ENCODE assay signal across 13 cellular contexts in genomic region chr3:45642731-45643152, GRCh38. TPM values are rescaled to one million over a fixed set of nuclear protein-coding genes. Genes with fewer than 3 reads are reported as not detected.
DNase-seq lines count a peak whose midpoint lies in the region; ATAC-seq and TF ChIP-seq lines count a peak whose summit lies in the region.
"Had no signal": no experiment of that assay in that cellular context is flagged by ENCODE, and none has a peak within 500 bp of the region (broad histone marks: within the 10 kb centered on the region; RNA-seq: fewer than 3 reads in every experiment).

No MANE protein-coding gene starts in this region.

- no peaks in the 10 kb centered on the region for H3K27me3 ChIP-seq in A673 (replicated peaks; ENCODE audit: insufficient read depth, low read depth, low read length, poor library complexity)
- H3K27me3 ChIP-seq: Peyer's patch had no signal

- no peak for ATAC-seq in activated B cell treated with CpG ODN at 0.5 μM for 24 hours (ENCODE audit: low read depth)
- no peak for ATAC-seq in stimulated activated memory B cell treated with anti-CD40 and anti-IgM and Interleukin-4, amounts not matched to agents 10 μg/mL and 1 μg/mL and 100 μg/mL, for 72 hours
- ATAC-seq: stimulated activated naive CD8-positive, alpha-beta T cell treated with anti-CD3 and anti-CD28 coated beads, Interleukin-15, amount 100 ng/mL, for 72 hours had no signal

- TF ChIP-seq CTCF in activated B cell treated with CpG ODN at 0.5 μM for 24 hours (IDR thresholded peaks at IDR 0.05) (no peak), A673 (conservative IDR thresholded peaks at IDR 0.05; ENCODE audit: low read depth, low read length) (no peak)

- peaks cover 42% of the 10 kb centered on the region for H3K4me1 Mint-ChIP-seq in activated B cell treated with CpG ODN at 0.5 μM for 24 hours
- H3K4me1 Mint-ChIP-seq in stimulated activated memory B cell treated with anti-CD40 and anti-IgM and Interleukin-4, amounts not matched to agents 10 μg/mL and 1 μg/mL and 100 μg/mL, for 72 hours, result peaks cover 32% of the 10 kb centered on the region

- H3K27me3 Mint-ChIP-seq in activated B cell treated with CpG ODN at 0.5 μM for 24 hours, result no peaks in the 10 kb centered on the region
- H3K27me3 Mint-ChIP-seq in stimulated activated memory B cell treated with anti-CD40 and anti-IgM and Interleukin-4, amounts not matched to agents 10 μg/mL and 1 μg/mL and 100 μg/mL, for 72 hours, result no peaks in the 10 kb centered on the region
- H3K27me3 Mint-ChIP-seq: CD8-positive, alpha-beta memory T cell; IgD-negative memory B cell; stimulated activated naive CD8-positive, alpha-beta T cell treated with anti-CD3 and anti-CD28 coated beads, Interleukin-15, amount 100 ng/mL, for 72 hours had no signal

- no peaks in the 10 kb centered on the region for H3K4me1 ChIP-seq in A673 (ENCODE audit: insufficient read depth, low read length, poor library complexity, severe bottlenecking)

- DNase-seq in AG08396 (ENCODE audit: low spot score) (peak; percentile 48), KBM-7 (peak; percentile 57), activated B cell treated with CpG ODN at 0.5 μM for 24 hours (no peak), left kidney (ENCODE audit: low read depth, low spot score) (peak; percentile 93), caudate nucleus (lab: John Stamatoyannopoulos, UW) (no peak), A673 (ENCODE audit: low spot score) (no peak), NCI-H128 (lab: John Stamatoyannopoulos, UW; ENCODE audit: unreplicated experiment) (no peak)
- DNase-seq: CD8-positive, alpha-beta memory T cell; immature natural killer cell; Peyer's patch; stimulated activated naive CD8-positive, alpha-beta T cell treated with anti-CD3 and anti-CD28 coated beads, Interleukin-15, amount 100 ng/mL, for 72 hours had no signal

- no peaks in the 10 kb centered on the region for H3K9me3 ChIP-seq in A673 (ENCODE audit: low read depth, low read length, poor library complexity, severe bottlenecking)
- H3K9me3 ChIP-seq: Peyer's patch had no signal

- peaks cover 69% of the 10 kb centered on the region for H3K36me3 Mint-ChIP-seq in activated B cell treated with CpG ODN at 0.5 μM for 24 hours (ENCODE audit: low read depth)
- H3K36me3 Mint-ChIP-seq in stimulated activated memory B cell treated with anti-CD40 and anti-IgM and Interleukin-4, amounts not matched to agents 10 μg/mL and 1 μg/mL and 100 μg/mL, for 72 hours, result peaks cover 33% of the 10 kb centered on the region

- in situ Hi-C loops in KBM-7 (cut with MboI; ENCODE audit: low pct_unique_long_range_greater_than_20kb, low sequenced_read_pairs), result no loop called here

- POLR2A ChIA-PET in activated B cell treated with CpG ODN at 0.5 μM for 24 hours (lab: Charles Lee) (interaction anchor here (1.5 kb wide), 1 partner anchor 47 kb away, joined by 3 read pairs; no protein-coding TSS in a partner anchor), A673 (lab: Charles Lee; ENCODE audit: low non-redundant PET) (no interaction called here)

- CTCF ChIA-PET in activated B cell treated with CpG ODN at 0.5 μM for 24 hours (lab: Charles Lee) (interaction anchor here (0.6 kb wide), 1 partner anchor 13 kb away, joined by 3 read pairs; no protein-coding TSS in a partner anchor), A673 (lab: Charles Lee) (no interaction called here)

- H3K4me3 Mint-ChIP-seq in activated B cell treated with CpG ODN at 0.5 μM for 24 hours, result no peak overlapping the region
- H3K4me3 Mint-ChIP-seq in stimulated activated memory B cell treated with anti-CD40 and anti-IgM and Interleukin-4, amounts not matched to agents 10 μg/mL and 1 μg/mL and 100 μg/mL, for 72 hours, result no peak overlapping the region
- H3K4me3 Mint-ChIP-seq: CD8-positive, alpha-beta memory T cell; IgD-negative memory B cell; immature natural killer cell; stimulated activated naive CD8-positive, alpha-beta T cell treated with anti-CD3 and anti-CD28 coated beads, Interleukin-15, amount 100 ng/mL, for 72 hours had no signal

- H3K4me3 ChIP-seq in A673 (ENCODE audit: low read depth, low read length, poor library complexity, severe bottlenecking), result no peak overlapping the region
- H3K4me3 ChIP-seq: Peyer's patch had no signal

- intact Hi-C loops in activated B cell treated with CpG ODN at 0.5 μM for 24 hours (cut with micrococcal nuclease), result no loop called here
- intact Hi-C loops in A673 (cut with micrococcal nuclease; ENCODE audit: unreplicated experiment), result no loop called here

- H3K27ac Mint-ChIP-seq in activated B cell treated with CpG ODN at 0.5 μM for 24 hours, result peak overlapping the region; percentile 65
- H3K27ac Mint-ChIP-seq in stimulated activated memory B cell treated with anti-CD40 and anti-IgM and Interleukin-4, amounts not matched to agents 10 μg/mL and 1 μg/mL and 100 μg/mL, for 72 hours, result no peak overlapping the region
- H3K27ac Mint-ChIP-seq: immature natural killer cell had no signal

- no peaks in the 10 kb centered on the region for H3K36me3 ChIP-seq in A673 (ENCODE audit: insufficient read depth, low read length, poor library complexity, severe bottlenecking)
- H3K36me3 ChIP-seq: Peyer's patch had no signal

- H3K27ac ChIP-seq in caudate nucleus (ENCODE audit: low read depth, low read length) (no peak overlapping the region), A673 (ENCODE audit: low read depth, low read length, poor library complexity, severe bottlenecking) (no peak overlapping the region)

- no TSS peak for BruUV-seq in A673 (replicated peaks; lab: Mats Ljungman, UMichigan)

- no peaks in the 10 kb centered on the region for H3K9me3 Mint-ChIP-seq in activated B cell treated with CpG ODN at 0.5 μM for 24 hours
- H3K9me3 Mint-ChIP-seq in stimulated activated memory B cell treated with anti-CD40 and anti-IgM and Interleukin-4, amounts not matched to agents 10 μg/mL and 1 μg/mL and 100 μg/mL, for 72 hours, result peaks cover 1% of the 10 kb centered on the region
- H3K9me3 Mint-ChIP-seq: CD8-positive, alpha-beta memory T cell; immature natural killer cell had no signal

RNA-seq across cellular contexts. Expression of gene SACM1L, which starts 46.5 kb away (rescaled TPM):
- total RNA-seq in activated B cell treated with CpG ODN at 0.5 μM for 24 hours, result 43.1 and 55.5 TPM in 2 replicates
- total RNA-seq in A673 (2021), result 29.8 and 32.8 TPM in 2 replicates

RNA-seq across cellular contexts. Expression of gene LIMD1, which starts 48.2 kb away (rescaled TPM):
- total RNA-seq in activated B cell treated with CpG ODN at 0.5 μM for 24 hours, result 62.8 and 82.0 TPM in 2 replicates
- 18.5 and 20.7 TPM in 2 replicates for total RNA-seq in A673 (2021)

Comparison
In these comparisons a context has a peak if more than half of its experiments do, and no peak if none do; other contexts are left out.
1. DNase-seq: peak in AG08396 (single experiment), KBM-7 (single experiment) and left kidney (single experiment); none in activated B cell treated with CpG ODN at 0.5 μM for 24 hours (single experiment), caudate nucleus (0 of 61), A673 (single experiment) and NCI-H128 (single experiment).